8 cellular contexts compared by ENCODE assay signal in the genomic region with DNA sequence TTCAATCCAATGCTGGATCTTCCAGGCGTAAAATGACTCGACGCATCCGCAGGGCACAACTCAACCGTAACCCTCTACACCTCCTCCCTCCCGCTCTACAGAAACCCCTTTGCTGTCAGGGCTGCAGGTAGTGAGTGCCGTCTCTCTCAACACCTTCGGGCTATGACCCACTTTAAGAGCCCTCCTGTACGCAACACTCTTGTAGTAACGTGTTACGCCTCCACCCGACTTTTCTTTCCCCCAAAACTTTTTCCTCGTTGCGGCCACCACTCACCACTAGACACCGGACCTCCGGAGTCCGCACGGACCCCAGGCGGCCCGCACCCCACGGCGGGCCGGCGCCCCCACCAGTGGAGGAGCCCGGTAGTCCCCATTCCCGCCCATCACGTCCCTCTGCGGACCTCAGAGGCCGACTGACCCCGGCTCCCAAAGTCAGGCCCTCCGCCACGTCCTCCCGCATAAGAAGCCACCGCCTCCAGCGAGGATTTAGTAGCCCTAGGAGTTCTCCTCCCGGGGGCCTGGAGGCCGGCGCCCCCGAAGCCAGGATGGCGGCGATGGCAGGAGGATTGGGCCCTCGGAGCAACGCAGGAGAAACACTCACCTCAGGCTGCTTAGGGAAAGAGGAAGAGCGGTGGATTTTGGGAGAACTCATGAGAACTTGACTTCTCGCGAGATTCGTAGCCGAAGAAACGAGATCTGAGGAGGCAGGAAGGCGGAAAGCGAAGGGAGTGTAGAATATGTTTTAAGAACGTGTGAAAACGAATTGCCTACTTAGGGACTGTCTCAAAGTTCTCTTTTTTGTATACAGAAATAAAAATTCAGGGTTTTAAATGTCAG. TPM values are rescaled to one million over a fixed set of nuclear protein-coding genes. Genes with fewer than 3 reads are reported as not detected.
DNase-seq lines count a peak whose midpoint lies in the region; ATAC-seq, FAIRE-seq and TF ChIP-seq lines count a peak whose summit lies in the region.

RPL17 (minus strand) TSS at position 609 of the 837 bp plus-strand sequence.

- peak within 1 kb of the TSS; percentile 100 for H3K27ac ChIP-seq in HEK293 (ENCODE audit: extremely low read depth, low read depth, low read length)
- peak within 1 kb of the TSS; percentile 74 for H3K27ac ChIP-seq in temporal lobe (ENCODE audit: low read depth, low read length)

- no peaks in the 10 kb centered on the region for H3K9me3 Mint-ChIP-seq in activated naive CD4-positive, alpha-beta T cell treated with anti-CD3 and anti-CD28 coated beads, Interleukin-2, amount 50 U/mL, for 24 hours

- CTCF ChIA-PET in HEK293 (lab: Yijun Ruan, JAX): no interaction called here

- H3K27me3 Mint-ChIP-seq in activated naive CD4-positive, alpha-beta T cell treated with anti-CD3 and anti-CD28 coated beads, Interleukin-2, amount 50 U/mL, for 24 hours: no peaks in the 10 kb centered on the region

- DNase-seq in NCI-H1092 (lab: John Stamatoyannopoulos, UW) (peak; percentile 99), glomerular endothelial cell (ENCODE audit: extremely low read depth, low read depth, low spot score) (peak; percentile 100), occipital lobe (lab: John Stamatoyannopoulos, UW) (peak; percentile 87)

- H3K4me3 Mint-ChIP-seq in activated naive CD4-positive, alpha-beta T cell treated with anti-CD3 and anti-CD28 coated beads, Interleukin-2, amount 50 U/mL, for 24 hours: peak within 1 kb of the TSS; percentile 96

- H3K4me1 Mint-ChIP-seq in activated naive CD4-positive, alpha-beta T cell treated with anti-CD3 and anti-CD28 coated beads, Interleukin-2, amount 50 U/mL, for 24 hours: peaks cover 43% of the 10 kb centered on the region

- FAIRE-seq in G401.6 (lab: Jason Lieb, UNC): peak; percentile 98

- peak; percentile 88 for ATAC-seq in SK-N-SH treated with all-trans-retinoic acid at 6 μM for 48 hours

- peak within 1 kb of the TSS; percentile 99 for H3K27ac Mint-ChIP-seq in activated naive CD4-positive, alpha-beta T cell treated with anti-CD3 and anti-CD28 coated beads, Interleukin-2, amount 50 U/mL, for 24 hours

- H3K36me3 Mint-ChIP-seq in activated naive CD4-positive, alpha-beta T cell treated with anti-CD3 and anti-CD28 coated beads, Interleukin-2, amount 50 U/mL, for 24 hours: peaks cover 40% of the 10 kb centered on the region

- peak within 1 kb of the TSS; percentile 69 for H3K4me3 ChIP-seq in HEK293 (ENCODE audit: low read depth, low read length)

- POLR2A ChIA-PET in HEK293 (lab: Yijun Ruan, JAX): no interaction called here

- H3K9me3 ChIP-seq in HEK293 (ENCODE audit: control insufficient read depth, insufficient read depth, low read depth, low read length): no peaks in the 10 kb centered on the region

- H3K4me1 ChIP-seq in HEK293 (ENCODE audit: control insufficient read depth, insufficient read depth, low read length): peaks cover 21% of the 10 kb centered on the region

- TF ChIP-seq CTCF in HEK293 (tag by site-specific recombination; IDR thresholded peaks at IDR 0.05): peak; percentile 56

- peaks cover 35 to 46% of the 10 kb centered on the region in 2 experiments for H3K36me3 ChIP-seq in HEK293 (ENCODE audit: control insufficient read depth in 2 of 2, insufficient read depth in 1 of 2, low read length in 2 of 2)

TF ChIP-seq in HEK293, 187 proteins besides CTCF, POLR2A, EP300 and RAD21 (continues in another document):
- no peak; the same call in 1 of the 2 replicates for TF ChIP-seq WT1 (tag by site-specific recombination; IDR thresholded peaks at IDR 0.05)
- no peak for TF ChIP-seq ZNF645 (tag by site-specific recombination; IDR thresholded peaks at IDR 0.05)
- peak; percentile 84 for TF ChIP-seq YY2 (tag by site-specific recombination; IDR thresholded peaks at IDR 0.05)
- TF ChIP-seq TSHZ1 (tag by site-specific recombination; IDR thresholded peaks at IDR 0.05; ENCODE audit: borderline replicate concordance): 0 out of 2 replicates have a peak, but pooled peaks have one; percentile 13

TF ChIP-seq in SK-N-SH treated with all-trans-retinoic acid at 6 μM for 48 hours, 23 proteins besides CTCF, POLR2A, EP300 and RAD21:
- TF ChIP-seq TSHZ2 (CRISPR knock-in tag; IDR thresholded peaks at IDR 0.05) (0 out of 2 replicates have a peak, but pooled peaks have one; percentile 14), TCF4 (CRISPR knock-in tag; IDR thresholded peaks at IDR 0.05; ENCODE audit: borderline replicate concordance) (no peak), GLIS3 (CRISPR knock-in tag; IDR thresholded peaks at IDR 0.05) (no peak)

RNA-seq across cellular contexts. Expression of gene RPL17, which starts in this region (rescaled TPM):
- total RNA-seq in glomerular endothelial cell: 1,167 and 1,711 TPM in 2 replicates
- 1,259 TPM for total RNA-seq in occipital lobe
- total RNA-seq in temporal lobe: 922 TPM

Comparison
In these comparisons a context has a peak if more than half of its experiments do, and no peak if none do; other contexts are left out.
1. Peak in every context shown above with its lines: DNase-seq, ATAC-seq, H3K4me3 ChIP-seq and H3K27ac ChIP-seq.